In genomic region chr14:57492859-57493258, GRCh38 we compare ENCODE assay signal across 14 cellular contexts. TPM values are rescaled to one million over a fixed set of nuclear protein-coding genes. Genes with fewer than 3 reads are reported as not detected.
A peak's percentile ranks its signal among the peaks of the same experiment; 100 is the strongest.
DNase-seq lines count a peak whose midpoint lies in the region; ATAC-seq and TF ChIP-seq lines count a peak whose summit lies in the region.
"Had no signal": no experiment of that assay in that cellular context is flagged by ENCODE, and none has a peak within 500 bp of the region (broad histone marks: within the 10 kb centered on the region; RNA-seq: fewer than 3 reads in every experiment).

No MANE protein-coding gene starts in this region.

- peaks cover 26% of the 10 kb centered on the region for H3K4me1 Mint-ChIP-seq in nephron

- TF ChIP-seq EP300 in gastroesophageal sphincter (IDR thresholded peaks at IDR 0.05) = no peak

- TF ChIP-seq CTCF in nephron (IDR thresholded peaks at IDR 0.05; ENCODE audit: unreplicated experiment in 3 of 3) (no peak), gastroesophageal sphincter (IDR thresholded peaks at IDR 0.05) (no peak)

- H3K36me3 Mint-ChIP-seq in nephron (ENCODE audit: low read depth) = peaks cover 11% of the 10 kb centered on the region

- DNase-seq in EH (ENCODE audit: low read depth) (peak; percentile 76), MV-4-11 (lab: John Stamatoyannopoulos, UW) (peak; percentile 24), NCI-H69 (lab: John Stamatoyannopoulos, UW) (no peak), NCI-H1694 (lab: John Stamatoyannopoulos, UW) (no peak)
- DNase-seq in central memory CD4-positive, alpha-beta T cell = no peak
- DNase-seq: activated T-cell treated with anti-CD3 and anti-CD28 coated beads, Interleukin-2, amount 50 U/mL, for 24 hours; NCI-H748 treated with DMSO at 0.1 percent for 48 hours; T-helper 9 cell had no signal

- no peak for ATAC-seq in gastroesophageal sphincter

- H3K36me3 ChIP-seq in endocrine pancreas (ENCODE audit: control insufficient read depth, insufficient read depth, low read length) (no peaks in the 10 kb centered on the region), gastroesophageal sphincter (no peaks in the 10 kb centered on the region)
- H3K36me3 ChIP-seq: vagina had no signal

- H3K27me3 Mint-ChIP-seq in nephron (ENCODE audit: low read depth) = no peaks in the 10 kb centered on the region
- H3K27me3 Mint-ChIP-seq: dendritic cell treated with granulocyte-macrophage colony-stimulating factor and Interleukin-4, amounts not matched to agents 40 ng/mL and 50 ng/mL, for 4 days had no signal

- no peaks in the 10 kb centered on the region for H3K9me3 ChIP-seq in endocrine pancreas (ENCODE audit: control insufficient read depth, low read length)
- H3K9me3 ChIP-seq in gastroesophageal sphincter = no peaks in the 10 kb centered on the region
- H3K9me3 ChIP-seq: vagina had no signal

- no peak for TF ChIP-seq POLR2A in gastroesophageal sphincter (IDR thresholded peaks at IDR 0.05)

- H3K9me3 Mint-ChIP-seq in nephron = no peaks in the 10 kb centered on the region
- H3K9me3 Mint-ChIP-seq: activated T-cell treated with anti-CD3 and anti-CD28 coated beads, Interleukin-2, amount 50 U/mL, for 24 hours; dendritic cell treated with granulocyte-macrophage colony-stimulating factor and Interleukin-4, amounts not matched to agents 40 ng/mL and 50 ng/mL, for 4 days had no signal

- H3K4me1 ChIP-seq in endocrine pancreas (ENCODE audit: control insufficient read depth, insufficient read depth, low read length) = peaks cover 20% of the 10 kb centered on the region
- H3K4me1 ChIP-seq in gastroesophageal sphincter = no peaks in the 10 kb centered on the region
- H3K4me1 ChIP-seq: vagina had no signal

- 7 to 27% methylated on average over 2 of the region's 2 CpGs for WGBS in gastroesophageal sphincter (ENCODE audit: low coverage in 1 of 2), 2 donors

- H3K27ac ChIP-seq in gastroesophageal sphincter = no peak overlapping the region
- H3K27ac ChIP-seq: vagina had no signal

- H3K4me3 Mint-ChIP-seq in nephron = peak overlapping the region; percentile 78 to 81 (median 80)
- H3K4me3 Mint-ChIP-seq: activated T-cell treated with anti-CD3 and anti-CD28 coated beads, Interleukin-2, amount 50 U/mL, for 24 hours; dendritic cell treated with granulocyte-macrophage colony-stimulating factor and Interleukin-4, amounts not matched to agents 40 ng/mL and 50 ng/mL, for 4 days had no signal

- H3K27ac Mint-ChIP-seq in nephron = peak overlapping the region; percentile 50 to 97 (median 93)
- H3K27ac Mint-ChIP-seq: activated T-cell treated with anti-CD3 and anti-CD28 coated beads, Interleukin-2, amount 50 U/mL, for 24 hours; dendritic cell treated with granulocyte-macrophage colony-stimulating factor and Interleukin-4, amounts not matched to agents 40 ng/mL and 50 ng/mL, for 4 days had no signal

- H3K27me3 ChIP-seq in endocrine pancreas (ENCODE audit: control insufficient read depth, insufficient read depth, low read length) (no peaks in the 10 kb centered on the region), gastroesophageal sphincter (no peaks in the 10 kb centered on the region)
- H3K27me3 ChIP-seq: vagina had no signal

- H3K9ac ChIP-seq in endocrine pancreas (ENCODE audit: control insufficient read depth, insufficient read depth, low read length) = no peak overlapping the region

- peak overlapping the region; percentile 79 for H3K4me3 ChIP-seq in endocrine pancreas (ENCODE audit: control insufficient read depth, insufficient read depth, low read length)
- no peak overlapping the region for H3K4me3 ChIP-seq in gastroesophageal sphincter
- H3K4me3 ChIP-seq: vagina had no signal

RNA-seq across cellular contexts. Expression of gene CCDC198, which starts 0.8 kb away (rescaled TPM):
- not detected for total RNA-seq in gastroesophageal sphincter
- total RNA-seq: osteocyte, vagina had no signal

Comparison
In these comparisons a context has a peak if more than half of its experiments do, and no peak if none do; other contexts are left out.
1. DNase-seq: peak in EH (single experiment) and MV-4-11 (single experiment); none in NCI-H69 (single experiment), central memory CD4-positive, alpha-beta T cell (single experiment) and NCI-H1694 (single experiment).